ENCODE assay signal across 2 cellular contexts in genomic region chr10:68987611-68988010, GRCh38.
A peak's percentile ranks its signal among the peaks of the same experiment; 100 is the strongest.
TF ChIP-seq lines count a peak whose summit lies in the region.

No MANE protein-coding gene starts in this region.

TF ChIP-seq in HEK293, 187 proteins besides CTCF, POLR2A, EP300 and RAD21:
- peak; percentile 71 for TF ChIP-seq ZBTB20 (tag by site-specific recombination; IDR thresholded peaks at IDR 0.05)
- TF ChIP-seq PRDM1 (tag by site-specific recombination; IDR thresholded peaks at IDR 0.05) = no peak
- TF ChIP-seq ZNF629 (tag by site-specific recombination; IDR thresholded peaks at IDR 0.05) = no peak
- TF ChIP-seq MEIS1 (CRISPR knock-in tag; IDR thresholded peaks at IDR 0.05; ENCODE audit: borderline replicate concordance) = no peak
- no peak for TF ChIP-seq PBX3 (CRISPR knock-in tag; IDR thresholded peaks at IDR 0.05)
- no peak for TF ChIP-seq ZBTB26 (tag by site-specific recombination; optimal IDR thresholded peaks at IDR 0.05)
- no peak for TF ChIP-seq ZSCAN30 (tag by site-specific recombination; IDR thresholded peaks at IDR 0.05)
- no peak for TF ChIP-seq REPIN1 (tag by site-specific recombination; IDR thresholded peaks at IDR 0.05; ENCODE audit: low read depth)
- no peak for TF ChIP-seq ZSCAN16 (tag by site-specific recombination; IDR thresholded peaks at IDR 0.05)
- no peak for TF ChIP-seq BCL6B (tag by site-specific recombination; IDR thresholded peaks at IDR 0.05)
- TF ChIP-seq ZNF639 (tag by site-specific recombination; IDR thresholded peaks at IDR 0.05) = no peak
- TF ChIP-seq ZNF792 (tag by site-specific recombination; IDR thresholded peaks at IDR 0.05) = 0 out of 2 replicates have a peak, but pooled peaks have one; percentile 28
- no peak for TF ChIP-seq PATZ1 (tag by site-specific recombination; IDR thresholded peaks at IDR 0.05)
- no peak for TF ChIP-seq ZNF610 (tag by site-specific recombination; IDR thresholded peaks at IDR 0.05; ENCODE audit: borderline replicate concordance)
- no peak for TF ChIP-seq ZNF202 (tag by site-specific recombination; IDR thresholded peaks at IDR 0.05; ENCODE audit: borderline replicate concordance)
- TF ChIP-seq ZNF302 (tag by site-specific recombination; IDR thresholded peaks at IDR 0.05; ENCODE audit: low read depth) = no peak
- TF ChIP-seq ZNF585B (tag by site-specific recombination; IDR thresholded peaks at IDR 0.05) = no peak
- no peak for TF ChIP-seq ZBTB8A (tag by site-specific recombination; IDR thresholded peaks at IDR 0.05)

TF ChIP-seq in SK-N-SH, 30 proteins besides CTCF, POLR2A, EP300 and RAD21:
- TF ChIP-seq TEAD4 (IDR thresholded peaks at IDR 0.05; ENCODE audit: borderline replicate concordance, insufficient read depth) (no peak), NFIC (IDR thresholded peaks at IDR 0.05; ENCODE audit: borderline replicate concordance) (no peak), FOXJ3 (CRISPR knock-in tag; IDR thresholded peaks at IDR 0.05) (no peak), RXRA (IDR thresholded peaks at IDR 0.05; ENCODE audit: borderline replicate concordance, low read depth) (no peak), CHD2 (IDR thresholded peaks at IDR 0.05; ENCODE audit: low read length, partially characterized antibody) (no peak), SMC3 (IDR thresholded peaks at IDR 0.05; ENCODE audit: low read depth, low read length) (no peak), USF1 (IDR thresholded peaks at IDR 0.05; ENCODE audit: borderline replicate concordance, low read depth) (no peak), PBX3 (IDR thresholded peaks at IDR 0.05) (no peak)
